ENCODE assay signal across 1 cellular context in genomic region chr18:78153362-78153761, GRCh38.
TF ChIP-seq lines count a peak whose summit lies in the region.

No MANE protein-coding gene starts in this region.

TF ChIP-seq in SK-N-SH treated with all-trans-retinoic acid at 6 μM for 48 hours, 23 proteins besides CTCF, POLR2A, EP300 and RAD21 (continued from another document):
- TF ChIP-seq TSHZ2 (CRISPR knock-in tag; IDR thresholded peaks at IDR 0.05) (no peak), CSDC2 (CRISPR knock-in tag; IDR thresholded peaks at IDR 0.05) (no peak), TCF4 (CRISPR knock-in tag; IDR thresholded peaks at IDR 0.05; ENCODE audit: borderline replicate concordance) (no peak), ZNF70 (CRISPR knock-in tag; IDR thresholded peaks at IDR 0.05) (no peak), GLIS3 (CRISPR knock-in tag; IDR thresholded peaks at IDR 0.05) (no peak)
